Comparison of ENCODE assay signal across 1 cellular context in genomic region chr12:49507139-49507538, GRCh38.
TF ChIP-seq lines count a peak whose summit lies in the region.

No MANE protein-coding gene starts in this region.

TF ChIP-seq in SK-N-SH, 30 proteins besides CTCF, POLR2A, EP300 and RAD21 (continued from another document):
- TF ChIP-seq RXRA (IDR thresholded peaks at IDR 0.05; ENCODE audit: borderline replicate concordance, low read depth) (peak; percentile 75; the same call in 1 of the 2 replicates), YY1 (IDR thresholded peaks at IDR 0.05; ENCODE audit: low read depth) (no peak), EZH2phosphoT487 (IDR thresholded peaks at IDR 0.05; ENCODE audit: borderline replicate concordance, low read depth) (no peak), ELF1 (IDR thresholded peaks at IDR 0.05) (peak; percentile 20; the same call in 1 of the 2 replicates), GABPA (IDR thresholded peaks at IDR 0.05; ENCODE audit: low read depth) (0 out of 2 replicates have a peak, but pooled peaks have one; percentile 17), NRF1 (IDR thresholded peaks at IDR 0.05; ENCODE audit: low read depth, low read length) (no peak), CHD2 (IDR thresholded peaks at IDR 0.05; ENCODE audit: low read length, partially characterized antibody) (no peak), RCOR1 (IDR thresholded peaks at IDR 0.05; ENCODE audit: low read length) (no peak), MEF2A (IDR thresholded peaks at IDR 0.05; ENCODE audit: borderline replicate concordance, low read depth) (no peak), NFIC (IDR thresholded peaks at IDR 0.05; ENCODE audit: borderline replicate concordance) (peak; percentile 79), TAF1 (IDR thresholded peaks at IDR 0.05; ENCODE audit: borderline replicate concordance, low read depth, low read length) (peak; percentile 25; the same call in 1 of the 2 replicates), FOSL2 (IDR thresholded peaks at IDR 0.05; ENCODE audit: borderline replicate concordance, low read depth) (peak; percentile 86), USF1 (IDR thresholded peaks at IDR 0.05; ENCODE audit: borderline replicate concordance, low read depth) (no peak), SIN3A (IDR thresholded peaks at IDR 0.05; ENCODE audit: borderline replicate concordance, low read depth, low read length) (peak; percentile 68; the same call in 1 of the 2 replicates), MXI1 (IDR thresholded peaks at IDR 0.05; ENCODE audit: low read depth, low read length) (no peak), TEAD4 (IDR thresholded peaks at IDR 0.05; ENCODE audit: borderline replicate concordance, insufficient read depth) (peak; percentile 91), FOXM1 (IDR thresholded peaks at IDR 0.05; ENCODE audit: low read depth) (peak; percentile 75; the same call in 1 of the 2 replicates)
- TF ChIP-seq, protein P1, sequence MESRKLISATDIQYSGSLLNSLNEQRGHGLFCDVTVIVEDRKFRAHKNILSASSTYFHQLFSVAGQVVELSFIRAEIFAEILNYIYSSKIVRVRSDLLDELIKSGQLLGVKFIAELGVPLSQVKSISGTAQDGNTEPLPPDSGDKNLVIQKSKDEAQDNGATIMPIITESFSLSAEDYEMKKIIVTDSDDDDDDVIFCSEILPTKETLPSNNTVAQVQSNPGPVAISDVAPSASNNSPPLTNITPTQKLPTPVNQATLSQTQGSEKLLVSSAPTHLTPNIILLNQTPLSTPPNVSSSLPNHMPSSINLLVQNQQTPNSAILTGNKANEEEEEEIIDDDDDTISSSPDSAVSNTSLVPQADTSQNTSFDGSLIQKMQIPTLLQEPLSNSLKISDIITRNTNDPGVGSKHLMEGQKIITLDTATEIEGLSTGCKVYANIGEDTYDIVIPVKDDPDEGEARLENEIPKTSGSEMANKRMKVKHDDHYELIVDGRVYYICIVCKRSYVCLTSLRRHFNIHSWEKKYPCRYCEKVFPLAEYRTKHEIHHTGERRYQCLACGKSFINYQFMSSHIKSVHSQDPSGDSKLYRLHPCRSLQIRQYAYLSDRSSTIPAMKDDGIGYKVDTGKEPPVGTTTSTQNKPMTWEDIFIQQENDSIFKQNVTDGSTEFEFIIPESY (IDR thresholded peaks at IDR 0.05; ENCODE audit: borderline replicate concordance, low read depth): no peak
- TF ChIP-seq, protein P2, sequence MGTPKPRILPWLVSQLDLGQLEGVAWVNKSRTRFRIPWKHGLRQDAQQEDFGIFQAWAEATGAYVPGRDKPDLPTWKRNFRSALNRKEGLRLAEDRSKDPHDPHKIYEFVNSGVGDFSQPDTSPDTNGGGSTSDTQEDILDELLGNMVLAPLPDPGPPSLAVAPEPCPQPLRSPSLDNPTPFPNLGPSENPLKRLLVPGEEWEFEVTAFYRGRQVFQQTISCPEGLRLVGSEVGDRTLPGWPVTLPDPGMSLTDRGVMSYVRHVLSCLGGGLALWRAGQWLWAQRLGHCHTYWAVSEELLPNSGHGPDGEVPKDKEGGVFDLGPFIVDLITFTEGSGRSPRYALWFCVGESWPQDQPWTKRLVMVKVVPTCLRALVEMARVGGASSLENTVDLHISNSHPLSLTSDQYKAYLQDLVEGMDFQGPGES (IDR thresholded peaks at IDR 0.05; ENCODE audit: low read depth, low read length): no peak
- TF ChIP-seq, protein P3, sequence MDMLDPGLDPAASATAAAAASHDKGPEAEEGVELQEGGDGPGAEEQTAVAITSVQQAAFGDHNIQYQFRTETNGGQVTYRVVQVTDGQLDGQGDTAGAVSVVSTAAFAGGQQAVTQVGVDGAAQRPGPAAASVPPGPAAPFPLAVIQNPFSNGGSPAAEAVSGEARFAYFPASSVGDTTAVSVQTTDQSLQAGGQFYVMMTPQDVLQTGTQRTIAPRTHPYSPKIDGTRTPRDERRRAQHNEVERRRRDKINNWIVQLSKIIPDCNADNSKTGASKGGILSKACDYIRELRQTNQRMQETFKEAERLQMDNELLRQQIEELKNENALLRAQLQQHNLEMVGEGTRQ (IDR thresholded peaks at IDR 0.05; ENCODE audit: borderline replicate concordance, low read depth, low read length): no peak
- TF ChIP-seq, protein P4, sequence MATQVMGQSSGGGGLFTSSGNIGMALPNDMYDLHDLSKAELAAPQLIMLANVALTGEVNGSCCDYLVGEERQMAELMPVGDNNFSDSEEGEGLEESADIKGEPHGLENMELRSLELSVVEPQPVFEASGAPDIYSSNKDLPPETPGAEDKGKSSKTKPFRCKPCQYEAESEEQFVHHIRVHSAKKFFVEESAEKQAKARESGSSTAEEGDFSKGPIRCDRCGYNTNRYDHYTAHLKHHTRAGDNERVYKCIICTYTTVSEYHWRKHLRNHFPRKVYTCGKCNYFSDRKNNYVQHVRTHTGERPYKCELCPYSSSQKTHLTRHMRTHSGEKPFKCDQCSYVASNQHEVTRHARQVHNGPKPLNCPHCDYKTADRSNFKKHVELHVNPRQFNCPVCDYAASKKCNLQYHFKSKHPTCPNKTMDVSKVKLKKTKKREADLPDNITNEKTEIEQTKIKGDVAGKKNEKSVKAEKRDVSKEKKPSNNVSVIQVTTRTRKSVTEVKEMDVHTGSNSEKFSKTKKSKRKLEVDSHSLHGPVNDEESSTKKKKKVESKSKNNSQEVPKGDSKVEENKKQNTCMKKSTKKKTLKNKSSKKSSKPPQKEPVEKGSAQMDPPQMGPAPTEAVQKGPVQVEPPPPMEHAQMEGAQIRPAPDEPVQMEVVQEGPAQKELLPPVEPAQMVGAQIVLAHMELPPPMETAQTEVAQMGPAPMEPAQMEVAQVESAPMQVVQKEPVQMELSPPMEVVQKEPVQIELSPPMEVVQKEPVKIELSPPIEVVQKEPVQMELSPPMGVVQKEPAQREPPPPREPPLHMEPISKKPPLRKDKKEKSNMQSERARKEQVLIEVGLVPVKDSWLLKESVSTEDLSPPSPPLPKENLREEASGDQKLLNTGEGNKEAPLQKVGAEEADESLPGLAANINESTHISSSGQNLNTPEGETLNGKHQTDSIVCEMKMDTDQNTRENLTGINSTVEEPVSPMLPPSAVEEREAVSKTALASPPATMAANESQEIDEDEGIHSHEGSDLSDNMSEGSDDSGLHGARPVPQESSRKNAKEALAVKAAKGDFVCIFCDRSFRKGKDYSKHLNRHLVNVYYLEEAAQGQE (IDR thresholded peaks at IDR 0.05; ENCODE audit: low read depth, low read length): no peak
TF ChIP-seq in SK-N-SH: peak in this region for 14.
